Comparison of ENCODE assay signal across 1 cellular context in the genomic region with DNA sequence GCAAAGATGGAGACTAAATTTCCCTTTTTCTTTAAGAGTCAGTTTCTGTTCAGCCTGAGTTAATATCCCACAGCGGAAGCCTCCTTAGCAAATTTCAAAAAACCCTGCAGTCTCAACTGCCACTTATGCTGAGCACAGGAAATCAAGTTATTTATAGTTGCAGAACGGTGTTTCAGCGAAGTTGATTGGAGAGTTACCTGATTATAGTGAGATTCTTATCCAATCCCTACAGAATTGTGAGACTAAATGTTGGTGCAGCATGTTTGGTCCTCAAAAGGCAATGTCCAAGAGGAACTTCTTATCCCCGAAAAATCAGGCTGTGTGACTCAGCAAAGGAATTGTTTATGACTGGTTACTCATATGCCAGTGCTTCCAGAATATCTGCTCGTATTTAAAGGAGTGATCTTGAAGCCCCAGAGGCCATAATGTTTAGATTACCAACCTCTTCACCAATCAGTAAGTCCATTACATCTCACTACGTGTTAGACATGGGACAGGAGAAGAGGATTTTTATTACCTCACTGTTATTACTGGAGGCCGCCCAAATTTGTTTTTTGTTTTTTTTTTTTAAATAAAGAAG.
TF ChIP-seq lines count a peak whose summit lies in the region.

No MANE protein-coding gene starts in this region.

TF ChIP-seq in HCT116, 20 proteins besides CTCF, POLR2A, EP300 and RAD21 (continued from another document):
- TF ChIP-seq, protein P1, sequence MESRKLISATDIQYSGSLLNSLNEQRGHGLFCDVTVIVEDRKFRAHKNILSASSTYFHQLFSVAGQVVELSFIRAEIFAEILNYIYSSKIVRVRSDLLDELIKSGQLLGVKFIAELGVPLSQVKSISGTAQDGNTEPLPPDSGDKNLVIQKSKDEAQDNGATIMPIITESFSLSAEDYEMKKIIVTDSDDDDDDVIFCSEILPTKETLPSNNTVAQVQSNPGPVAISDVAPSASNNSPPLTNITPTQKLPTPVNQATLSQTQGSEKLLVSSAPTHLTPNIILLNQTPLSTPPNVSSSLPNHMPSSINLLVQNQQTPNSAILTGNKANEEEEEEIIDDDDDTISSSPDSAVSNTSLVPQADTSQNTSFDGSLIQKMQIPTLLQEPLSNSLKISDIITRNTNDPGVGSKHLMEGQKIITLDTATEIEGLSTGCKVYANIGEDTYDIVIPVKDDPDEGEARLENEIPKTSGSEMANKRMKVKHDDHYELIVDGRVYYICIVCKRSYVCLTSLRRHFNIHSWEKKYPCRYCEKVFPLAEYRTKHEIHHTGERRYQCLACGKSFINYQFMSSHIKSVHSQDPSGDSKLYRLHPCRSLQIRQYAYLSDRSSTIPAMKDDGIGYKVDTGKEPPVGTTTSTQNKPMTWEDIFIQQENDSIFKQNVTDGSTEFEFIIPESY (IDR thresholded peaks at IDR 0.05; ENCODE audit: extremely low read depth, insufficient replicate concordance, low read length): no peak
- TF ChIP-seq JUND (IDR thresholded peaks at IDR 0.05) (peak; percentile 58), YY1 (IDR thresholded peaks at IDR 0.05; ENCODE audit: extremely low read depth, insufficient replicate concordance, low read depth, low read length) (no peak), SRF (IDR thresholded peaks at IDR 0.05; ENCODE audit: low read depth) (peak; percentile 20; the same call in 1 of the 2 replicates), FOSL1 (IDR thresholded peaks at IDR 0.05; ENCODE audit: low read depth) (peak; percentile 63), ZNF274 (IDR thresholded peaks at IDR 0.05; ENCODE audit: low read depth, low read length) (no peak), EGR1 (IDR thresholded peaks at IDR 0.05; ENCODE audit: low read depth) (no peak), POLR2AphosphoS5 (IDR thresholded peaks at IDR 0.05; ENCODE audit: low read depth, low read length) (no peak)
